26 cellular contexts compared by ENCODE assay signal in genomic region chrX:118688935-118689334, GRCh38.
"Had no signal": no experiment of that assay in that cellular context is flagged by ENCODE, and none has a peak within 500 bp of the region (broad histone marks: within the 10 kb centered on the region; RNA-seq: fewer than 3 reads in every experiment).

No MANE protein-coding gene starts in this region.

- H3K27ac Mint-ChIP-seq: activated CD4-positive, alpha-beta T cell treated with anti-CD3 and anti-CD28 coated beads, Interleukin-2, amount 10 ng/mL, durations not matched to agents 24 days and 14 days; activated CD8-positive, alpha-beta T cell treated with anti-CD3 and anti-CD28 coated beads, Interleukin-2, amount 10 ng/mL, durations not matched to agents 7 days and 5 days; activated naive CD8-positive, alpha-beta T cell; activated naive CD8-positive, alpha-beta T cell treated with anti-CD3 and anti-CD28 coated beads, Interleukin-2, amount 50 U/mL, for 24 hours; brain; T-helper 2 cell treated with Interferon-gamma antibody and Interleukin-4, amounts not matched to agents 5 μg/mL and 100 μg/mL, for 36 hours had no signal

- H3K4me3 Mint-ChIP-seq: activated CD4-positive, alpha-beta T cell treated with anti-CD3 and anti-CD28 coated beads, Interleukin-2, amount 10 ng/mL, durations not matched to agents 24 days and 14 days; activated CD8-positive, alpha-beta T cell treated with anti-CD3 and anti-CD28 coated beads, Interleukin-2, amount 10 ng/mL, durations not matched to agents 7 days and 5 days; activated naive CD4-positive, alpha-beta T cell treated with anti-CD3 and anti-CD28 coated beads, Interleukin-2, amount 10 ng/mL, durations not matched to agents 7 days and 5 days; activated naive CD8-positive, alpha-beta T cell; activated naive CD8-positive, alpha-beta T cell treated with anti-CD3 and anti-CD28 coated beads, Interleukin-2, amount 50 U/mL, for 24 hours; brain; T-helper 2 cell treated with Interferon-gamma antibody and Interleukin-4, amounts not matched to agents 5 μg/mL and 100 μg/mL, for 36 hours had no signal

- ATAC-seq: activated CD8-positive, alpha-beta T cell treated with anti-CD3 and anti-CD28 coated beads, Interleukin-2, amount 10 ng/mL, durations not matched to agents 7 days and 5 days; activated naive CD8-positive, alpha-beta T cell treated with anti-CD3 and anti-CD28 coated beads, Interleukin-2, amount 50 U/mL, for 24 hours; PC-3 had no signal

- H3K9me3 Mint-ChIP-seq: activated CD4-positive, alpha-beta T cell treated with anti-CD3 and anti-CD28 coated beads, Interleukin-2, amount 10 ng/mL, durations not matched to agents 24 days and 14 days; activated naive CD4-positive, alpha-beta T cell treated with anti-CD3 and anti-CD28 coated beads, Interleukin-2, amount 10 ng/mL, durations not matched to agents 7 days and 5 days; activated naive CD8-positive, alpha-beta T cell treated with anti-CD3 and anti-CD28 coated beads, Interleukin-2, amount 50 U/mL, for 24 hours; brain; T-helper 2 cell treated with Interferon-gamma antibody and Interleukin-4, amounts not matched to agents 5 μg/mL and 100 μg/mL, for 36 hours had no signal

- H3K27me3 Mint-ChIP-seq: activated CD4-positive, alpha-beta T cell treated with anti-CD3 and anti-CD28 coated beads, Interleukin-2, amount 10 ng/mL, durations not matched to agents 24 days and 14 days; activated naive CD4-positive, alpha-beta T cell treated with anti-CD3 and anti-CD28 coated beads, Interleukin-2, amount 10 ng/mL, durations not matched to agents 7 days and 5 days; activated naive CD8-positive, alpha-beta T cell; activated naive CD8-positive, alpha-beta T cell treated with anti-CD3 and anti-CD28 coated beads, Interleukin-2, amount 50 U/mL, for 24 hours; brain had no signal

- DNase-seq: activated CD4-positive, alpha-beta T cell treated with anti-CD3 and anti-CD28 coated beads, Interleukin-2, amount 10 ng/mL, durations not matched to agents 24 days and 14 days; activated CD4-positive, alpha-beta T cell treated with anti-CD3 and anti-CD28 coated beads, Interleukin-2, amount 50 U/mL, for 4 hours; activated CD8-positive, alpha-beta T cell treated with anti-CD3 and anti-CD28 coated beads, Interleukin-2, amount 10 ng/mL, durations not matched to agents 7 days and 5 days; activated effector memory CD4-positive, alpha-beta T cell treated with Interleukin-2 at 50 U/mL for 16 hours; activated naive CD4-positive, alpha-beta T cell treated with anti-CD3 and anti-CD28 coated beads, Interleukin-2, amount 10 ng/mL, durations not matched to agents 7 days and 5 days; activated naive CD8-positive, alpha-beta T cell treated with anti-CD3 and anti-CD28 coated beads, Interleukin-2, amount 50 U/mL, for 24 hours; activated T-cell treated with anti-CD3 and anti-CD28 coated beads for 4 hours; activated T-cell treated with anti-CD3 and anti-CD28 coated beads, Interleukin-2, amount 50 U/mL, for 48 hours; anterior cingulate cortex; caudate nucleus; Karpas-422; NCI-H1092; NCI-H1436 treated with DMSO at 0.1 percent for 48 hours; NCI-H1694 treated with DMSO at 0.1 percent for 48 hours; NCI-H2029; NCI-H345; NCI-H526; NCI-H748 treated with DMSO at 0.1 percent for 48 hours; NK-92 treated with Interleukin-12 subunit alpha and Interleukin-12 subunit beta, amount 100 ng/mL, for 24 hours; PC-3; Peyer's patch; RPMI8226; SHP77 treated with DMSO at 0.1 percent for 48 hours had no signal

- H3K4me1 Mint-ChIP-seq: activated CD4-positive, alpha-beta T cell treated with anti-CD3 and anti-CD28 coated beads, Interleukin-2, amount 10 ng/mL, durations not matched to agents 24 days and 14 days; activated naive CD4-positive, alpha-beta T cell treated with anti-CD3 and anti-CD28 coated beads, Interleukin-2, amount 10 ng/mL, durations not matched to agents 7 days and 5 days; activated naive CD8-positive, alpha-beta T cell treated with anti-CD3 and anti-CD28 coated beads, Interleukin-2, amount 50 U/mL, for 24 hours; brain had no signal
